Comparison of ENCODE assay signal across 8 cellular contexts in the genomic region with DNA sequence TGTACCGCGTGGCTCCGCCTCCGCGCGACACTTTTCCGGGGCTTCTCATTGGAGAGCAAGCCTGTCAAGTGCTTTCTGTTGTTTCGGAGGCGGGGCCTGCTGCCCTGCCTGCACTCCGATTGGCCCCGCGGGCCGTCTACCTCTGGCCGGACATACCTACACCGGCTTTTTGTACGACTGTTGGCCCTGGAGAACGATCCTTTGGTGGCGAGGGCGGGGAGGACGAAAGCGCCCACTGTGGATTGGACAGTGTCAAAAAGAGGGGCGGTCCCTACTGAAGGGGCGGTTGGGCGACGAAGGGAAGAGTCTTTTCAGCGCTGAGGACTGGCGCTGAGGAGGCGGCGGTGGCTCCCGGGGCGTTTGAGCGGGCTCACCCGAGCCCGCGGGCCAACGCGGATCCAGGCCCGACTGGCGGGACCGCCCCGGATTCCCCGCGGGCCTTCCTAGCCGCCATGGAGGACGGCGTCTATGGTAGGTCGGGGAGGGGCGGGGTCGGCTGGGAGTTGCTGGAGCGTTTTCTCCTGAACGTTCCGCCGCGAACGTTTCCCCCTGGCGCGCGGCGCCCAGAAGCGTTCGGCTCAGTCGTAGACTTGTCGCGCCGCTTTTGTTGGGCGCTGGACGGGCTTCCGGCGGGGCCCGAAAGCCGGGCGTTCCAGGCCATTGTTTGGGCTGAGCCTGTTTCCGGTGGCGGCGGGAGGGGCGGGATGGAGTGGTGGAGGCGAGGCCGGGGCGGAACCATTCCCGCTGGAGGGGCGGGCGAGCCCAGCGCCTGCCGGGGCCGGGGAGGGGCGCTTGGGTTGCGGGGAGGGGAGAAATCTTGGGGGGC. TPM values are rescaled to one million over a fixed set of nuclear protein-coding genes. Genes with fewer than 3 reads are reported as not detected.
DNase-seq lines count a peak whose midpoint lies in the region; ATAC-seq, FAIRE-seq and TF ChIP-seq lines count a peak whose summit lies in the region.

A gene with protein sequence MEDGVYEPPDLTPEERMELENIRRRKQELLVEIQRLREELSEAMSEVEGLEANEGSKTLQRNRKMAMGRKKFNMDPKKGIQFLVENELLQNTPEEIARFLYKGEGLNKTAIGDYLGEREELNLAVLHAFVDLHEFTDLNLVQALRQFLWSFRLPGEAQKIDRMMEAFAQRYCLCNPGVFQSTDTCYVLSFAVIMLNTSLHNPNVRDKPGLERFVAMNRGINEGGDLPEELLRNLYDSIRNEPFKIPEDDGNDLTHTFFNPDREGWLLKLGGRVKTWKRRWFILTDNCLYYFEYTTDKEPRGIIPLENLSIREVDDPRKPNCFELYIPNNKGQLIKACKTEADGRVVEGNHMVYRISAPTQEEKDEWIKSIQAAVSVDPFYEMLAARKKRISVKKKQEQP (plus strand): TSS at position 314 of the 826 bp plus-strand sequence. CDS start 139 bp downstream, at position 453.

- WGBS in spleen, 5 donors = 0 to 1% (median 1%) methylated on average over 48 to 86 of the region's 87 CpGs

- H3K27ac ChIP-seq in spleen = peak within 1 kb of the TSS; percentile 95 to 99 (median 97)

- peaks cover 27% of the 10 kb centered on the region for H3K36me3 ChIP-seq in bronchial epithelial cell (ENCODE audit: control insufficient read depth, insufficient read depth, low read length)
- peaks cover 0 to 42% (median 40%) of the 10 kb centered on the region in 6 donors for H3K36me3 ChIP-seq in spleen

- peak within 1 kb of the TSS; percentile 81 for H3K4me3 ChIP-seq in bronchial epithelial cell (ENCODE audit: low read depth, low read length)
- peak within 1 kb of the TSS; percentile 83 to 99 (median 96) for H3K4me3 ChIP-seq in spleen

- CTCF ChIA-PET in WTC11 (lab: Charles Lee) = interaction anchor here (0.9 to 1.9 kb wide), 7 partner anchors 18 to 148 kb away, joined by 3 to 9 read pairs (median 5); a partner anchor contains a TSS

- H3K27me3 ChIP-seq in bronchial epithelial cell (ENCODE audit: control insufficient read depth, insufficient read depth, low read length) (no peaks in the 10 kb centered on the region), spleen (replicated peaks in 1 of 7) (no peaks in the 10 kb centered on the region)

- peak within 1 kb of the TSS; percentile 82 for H3K4me3 Mint-ChIP-seq in WTC11

- peak; percentile 46 to 83 (median 76) for TF ChIP-seq POLR2A in spleen (IDR thresholded peaks at IDR 0.05)

- intact Hi-C loops in spleen (cut with DNase I; ENCODE audit: low total_unique reads) = no loop called here

- DNase-seq in ACHN (peak; percentile 99), NCI-H2227 treated with DMSO at 0.1 percent for 48 hours (lab: John Stamatoyannopoulos, UW) (peak; percentile 98), WTC11 (ENCODE audit: low spot score) (peak; percentile 100), bronchial epithelial cell (ENCODE audit: low read depth) (peak; percentile 99), iPS-NIHi7 (ENCODE audit: extremely low spot score) (peak; percentile 78), spleen (peak; percentile 99)

- H3K27ac Mint-ChIP-seq in WTC11 = peak within 1 kb of the TSS; percentile 85

- H3K9me3 ChIP-seq in spleen = no peaks in the 10 kb centered on the region

- H3K9me3 Mint-ChIP-seq in WTC11 = no peaks in the 10 kb centered on the region

- FAIRE-seq in bronchial epithelial cell (lab: Jason Lieb, UNC) = no peak

- ATAC-seq in GM18909 (IDR thresholded peaks at IDR 0.05; ENCODE audit: poor library complexity, unreplicated experiment) = peak; percentile 93
- ATAC-seq in HG03175 (IDR thresholded peaks at IDR 0.05; ENCODE audit: unreplicated experiment) = peak; percentile 93
- ATAC-seq in WTC11 = peak; percentile 93

- H3K4me1 Mint-ChIP-seq in WTC11 = peaks cover 8% of the 10 kb centered on the region

- in situ Hi-C loops in ACHN (cut with HindIII; ENCODE audit: low pct_ligation_motif_present, low pct_unique_long_range_greater_than_20kb, low sequenced_read_pairs) = no loop called here

- POLR2A ChIA-PET in WTC11 (lab: Charles Lee) = interaction anchor here (0.8 to 1.5 kb wide), 3 partner anchors 11 to 105 kb away, joined by 3 to 4 read pairs (median 3); a partner anchor contains a TSS

- TF ChIP-seq CTCF in WTC11 (IDR thresholded peaks at IDR 0.05) (no peak), bronchial epithelial cell (IDR thresholded peaks at IDR 0.05; ENCODE audit: insufficient read depth, low read length, severe bottlenecking) (no peak), spleen (IDR thresholded peaks at IDR 0.05 in 8 of 11, conservative IDR thresholded peaks at IDR 0.05 in 3 of 11) (peak in 5 of 11 experiments; percentile 5 to 35 (median 15))

- H3K4me1 ChIP-seq in spleen = peaks cover 10 to 46% (median 31%) of the 10 kb centered on the region in 6 donors

- peaks cover 34% of the 10 kb centered on the region for H3K36me3 Mint-ChIP-seq in WTC11

- peaks cover 19% of the 10 kb centered on the region for H3K27me3 Mint-ChIP-seq in WTC11 (ENCODE audit: low read depth)

TF ChIP-seq in WTC11, 78 proteins besides CTCF, POLR2A, EP300 and RAD21 (continues in another document):
- TF ChIP-seq SP1 (CRISPR knock-in tag; conservative IDR thresholded peaks at IDR 0.05) (peak; percentile 96), ELF4 (CRISPR knock-in tag; IDR thresholded peaks at IDR 0.05; ENCODE audit: low read depth) (no peak), GRHL2 (CRISPR knock-in tag; IDR thresholded peaks at IDR 0.05; ENCODE audit: insufficient replicate concordance, severe bottlenecking) (no peak), ZNF219 (CRISPR knock-in tag; IDR thresholded peaks at IDR 0.05; ENCODE audit: borderline replicate concordance) (no peak), TP53 (CRISPR knock-in tag; IDR thresholded peaks at IDR 0.05) (no peak; the same call in 1 of the 2 replicates), JAZF1 (CRISPR knock-in tag; IDR thresholded peaks at IDR 0.05) (no peak), FOXK1 (CRISPR knock-in tag; IDR thresholded peaks at IDR 0.05) (peak; percentile 58; the same call in 1 of the 2 replicates)
- TF ChIP-seq, protein P1, sequence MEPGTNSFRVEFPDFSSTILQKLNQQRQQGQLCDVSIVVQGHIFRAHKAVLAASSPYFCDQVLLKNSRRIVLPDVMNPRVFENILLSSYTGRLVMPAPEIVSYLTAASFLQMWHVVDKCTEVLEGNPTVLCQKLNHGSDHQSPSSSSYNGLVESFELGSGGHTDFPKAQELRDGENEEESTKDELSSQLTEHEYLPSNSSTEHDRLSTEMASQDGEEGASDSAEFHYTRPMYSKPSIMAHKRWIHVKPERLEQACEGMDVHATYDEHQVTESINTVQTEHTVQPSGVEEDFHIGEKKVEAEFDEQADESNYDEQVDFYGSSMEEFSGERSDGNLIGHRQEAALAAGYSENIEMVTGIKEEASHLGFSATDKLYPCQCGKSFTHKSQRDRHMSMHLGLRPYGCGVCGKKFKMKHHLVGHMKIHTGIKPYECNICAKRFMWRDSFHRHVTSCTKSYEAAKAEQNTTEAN (CRISPR knock-in tag; IDR thresholded peaks at IDR 0.05) = peak; percentile 48; the same call in 1 of the 2 replicates
- TF ChIP-seq, protein P2, sequence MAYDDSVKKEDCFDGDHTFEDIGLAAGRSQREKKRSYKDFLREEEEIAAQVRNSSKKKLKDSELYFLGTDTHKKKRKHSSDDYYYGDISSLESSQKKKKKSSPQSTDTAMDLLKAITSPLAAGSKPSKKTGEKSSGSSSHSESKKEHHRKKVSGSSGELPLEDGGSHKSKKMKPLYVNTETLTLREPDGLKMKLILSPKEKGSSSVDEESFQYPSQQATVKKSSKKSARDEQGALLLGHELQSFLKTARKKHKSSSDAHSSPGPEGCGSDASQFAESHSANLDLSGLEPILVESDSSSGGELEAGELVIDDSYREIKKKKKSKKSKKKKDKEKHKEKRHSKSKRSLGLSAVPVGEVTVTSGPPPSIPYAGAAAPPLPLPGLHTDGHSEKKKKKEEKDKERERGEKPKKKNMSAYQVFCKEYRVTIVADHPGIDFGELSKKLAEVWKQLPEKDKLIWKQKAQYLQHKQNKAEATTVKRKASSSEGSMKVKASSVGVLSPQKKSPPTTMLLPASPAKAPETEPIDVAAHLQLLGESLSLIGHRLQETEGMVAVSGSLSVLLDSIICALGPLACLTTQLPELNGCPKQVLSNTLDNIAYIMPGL (CRISPR knock-in tag; IDR thresholded peaks at IDR 0.05) = peak; percentile 76
- TF ChIP-seq, protein P3, sequence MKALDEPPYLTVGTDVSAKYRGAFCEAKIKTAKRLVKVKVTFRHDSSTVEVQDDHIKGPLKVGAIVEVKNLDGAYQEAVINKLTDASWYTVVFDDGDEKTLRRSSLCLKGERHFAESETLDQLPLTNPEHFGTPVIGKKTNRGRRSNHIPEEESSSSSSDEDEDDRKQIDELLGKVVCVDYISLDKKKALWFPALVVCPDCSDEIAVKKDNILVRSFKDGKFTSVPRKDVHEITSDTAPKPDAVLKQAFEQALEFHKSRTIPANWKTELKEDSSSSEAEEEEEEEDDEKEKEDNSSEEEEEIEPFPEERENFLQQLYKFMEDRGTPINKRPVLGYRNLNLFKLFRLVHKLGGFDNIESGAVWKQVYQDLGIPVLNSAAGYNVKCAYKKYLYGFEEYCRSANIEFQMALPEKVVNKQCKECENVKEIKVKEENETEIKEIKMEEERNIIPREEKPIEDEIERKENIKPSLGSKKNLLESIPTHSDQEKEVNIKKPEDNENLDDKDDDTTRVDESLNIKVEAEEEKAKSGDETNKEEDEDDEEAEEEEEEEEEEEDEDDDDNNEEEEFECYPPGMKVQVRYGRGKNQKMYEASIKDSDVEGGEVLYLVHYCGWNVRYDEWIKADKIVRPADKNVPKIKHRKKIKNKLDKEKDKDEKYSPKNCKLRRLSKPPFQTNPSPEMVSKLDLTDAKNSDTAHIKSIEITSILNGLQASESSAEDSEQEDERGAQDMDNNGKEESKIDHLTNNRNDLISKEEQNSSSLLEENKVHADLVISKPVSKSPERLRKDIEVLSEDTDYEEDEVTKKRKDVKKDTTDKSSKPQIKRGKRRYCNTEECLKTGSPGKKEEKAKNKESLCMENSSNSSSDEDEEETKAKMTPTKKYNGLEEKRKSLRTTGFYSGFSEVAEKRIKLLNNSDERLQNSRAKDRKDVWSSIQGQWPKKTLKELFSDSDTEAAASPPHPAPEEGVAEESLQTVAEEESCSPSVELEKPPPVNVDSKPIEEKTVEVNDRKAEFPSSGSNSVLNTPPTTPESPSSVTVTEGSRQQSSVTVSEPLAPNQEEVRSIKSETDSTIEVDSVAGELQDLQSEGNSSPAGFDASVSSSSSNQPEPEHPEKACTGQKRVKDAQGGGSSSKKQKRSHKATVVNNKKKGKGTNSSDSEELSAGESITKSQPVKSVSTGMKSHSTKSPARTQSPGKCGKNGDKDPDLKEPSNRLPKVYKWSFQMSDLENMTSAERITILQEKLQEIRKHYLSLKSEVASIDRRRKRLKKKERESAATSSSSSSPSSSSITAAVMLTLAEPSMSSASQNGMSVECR (CRISPR knock-in tag; IDR thresholded peaks at IDR 0.05; ENCODE audit: borderline replicate concordance) = peak; percentile 86
- TF ChIP-seq, protein P4, sequence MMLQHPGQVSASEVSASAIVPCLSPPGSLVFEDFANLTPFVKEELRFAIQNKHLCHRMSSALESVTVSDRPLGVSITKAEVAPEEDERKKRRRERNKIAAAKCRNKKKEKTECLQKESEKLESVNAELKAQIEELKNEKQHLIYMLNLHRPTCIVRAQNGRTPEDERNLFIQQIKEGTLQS (CRISPR knock-in tag; conservative IDR thresholded peaks at IDR 0.05) = no peak

RNA-seq across cellular contexts. Expression of the gene that starts here (rescaled TPM):
- total RNA-seq in WTC11 (2021) = 70.4 to 72.6 TPM (median 71.9 TPM) in 3 replicates
- total RNA-seq in bronchial epithelial cell = 24.2 and 36.6 TPM in 2 replicates
- total RNA-seq in spleen = 10 to 100 TPM; 31.4 to 66.4 (median 48.2) TPM
- polyA plus RNA-seq in spleen = 10 to 100 TPM; 22.6 to 44.1 (median 24.6) TPM

Comparison
In these comparisons a context has a peak if more than half of its experiments do, and no peak if none do; other contexts are left out.
1. Peak in every context shown above with its lines: DNase-seq, ATAC-seq, H3K4me3 ChIP-seq and H3K27ac ChIP-seq.